8 cellular contexts compared by ENCODE assay signal in genomic region chr3:54188176-54188791, GRCh38.
DNase-seq lines count a peak whose midpoint lies in the region; ATAC-seq and TF ChIP-seq lines count a peak whose summit lies in the region.

No MANE protein-coding gene starts in this region.

- no peaks in the 10 kb centered on the region for H3K4me1 ChIP-seq in body of pancreas

- H3K4me3 ChIP-seq in GM12865 (ENCODE audit: low read depth, low read length) = no peak overlapping the region
- H3K4me3 ChIP-seq in MG63 = no peak overlapping the region
- no peak overlapping the region for H3K4me3 ChIP-seq in body of pancreas

- DNase-seq in GM12865 (ENCODE audit: low read depth) = peak; percentile 68
- DNase-seq in MG63 = peak; percentile 33
- DNase-seq in body of pancreas = peak; percentile 50 to 66 (median 62)
- DNase-seq in lung microvascular endothelial cell (ENCODE audit: low read depth in 2 of 2) = peak; percentile 54 to 56
- no peak for DNase-seq in D341Med (ENCODE audit: low spot score)

- WGBS in body of pancreas, 2 donors = 31 to 32% methylated on average over 5 to 6 of the region's 6 CpGs

- H3K36me3 ChIP-seq in MG63 = no peaks in the 10 kb centered on the region
- no peaks in the 10 kb centered on the region for H3K36me3 ChIP-seq in body of pancreas (replicated peaks in 1 of 2; ENCODE audit: insufficient read depth in 1 of 2, low read depth in 2 of 2)

- ATAC-seq in body of pancreas = peak; percentile 40
- no peak for ATAC-seq in GM18519 (IDR thresholded peaks at IDR 0.05; ENCODE audit: low FRiP score, unreplicated experiment)
- no peak for ATAC-seq in GM19023 (IDR thresholded peaks at IDR 0.05; ENCODE audit: unreplicated experiment)
- no peak for ATAC-seq in GM21423 (IDR thresholded peaks at IDR 0.05; ENCODE audit: unreplicated experiment)

- H3K9me3 ChIP-seq in MG63 (no peaks in the 10 kb centered on the region), body of pancreas (no peaks in the 10 kb centered on the region)

- TF ChIP-seq POLR2A in body of pancreas (IDR thresholded peaks at IDR 0.05) = no peak

- intact Hi-C loops in body of pancreas (cut with DNase I) = no loop called here

- H3K27me3 ChIP-seq in MG63 = no peaks in the 10 kb centered on the region
- no peaks in the 10 kb centered on the region for H3K27me3 ChIP-seq in body of pancreas

- no peak overlapping the region for H3K27ac ChIP-seq in body of pancreas

- no peak for TF ChIP-seq CTCF in GM12865 (IDR thresholded peaks at IDR 0.05; ENCODE audit: insufficient read depth, low read depth, low read length, missing control alignments)
- no peak for TF ChIP-seq CTCF in body of pancreas (IDR thresholded peaks at IDR 0.05)
